Comparison of ENCODE assay signal across 14 cellular contexts in genomic region chr3:47515100-47515499, GRCh38. TPM values are rescaled to one million over a fixed set of nuclear protein-coding genes. Genes with fewer than 3 reads are reported as not detected.
DNase-seq lines count a peak whose midpoint lies in the region; ATAC-seq and TF ChIP-seq lines count a peak whose summit lies in the region.
"Had no signal": no experiment of that assay in that cellular context is flagged by ENCODE, and none has a peak within 500 bp of the region (broad histone marks: within the 10 kb centered on the region; RNA-seq: fewer than 3 reads in every experiment).

No MANE protein-coding gene starts in this region.

- H3K4me3 ChIP-seq in body of pancreas (no peak overlapping the region), osteoblast (ENCODE audit: insufficient read depth, low read length) (no peak overlapping the region), tibial nerve (no peak overlapping the region)

- peak overlapping the region in 3 of 4 donors; percentile 89 to 96 (median 89) for H3K27ac ChIP-seq in body of pancreas
- no peak overlapping the region for H3K27ac ChIP-seq in osteoblast (ENCODE audit: low read depth, low read length)
- H3K27ac ChIP-seq in tibial nerve = no peak overlapping the region

- peaks cover 19% of the 10 kb centered on the region for H3K4me1 Mint-ChIP-seq in activated T-cell treated with anti-CD3 and anti-CD28 coated beads, Interleukin-2, amount 50 U/mL, for 24 hours (ENCODE audit: low read depth)
- H3K4me1 Mint-ChIP-seq in T-cell = peaks cover 17 to 24% (median 22%) of the 10 kb centered on the region in 3 donors

- peaks cover 27% of the 10 kb centered on the region for H3K79me2 ChIP-seq in osteoblast (ENCODE audit: insufficient read depth, low read length)

- TF ChIP-seq CTCF in body of pancreas (IDR thresholded peaks at IDR 0.05) (no peak), osteoblast (IDR thresholded peaks at IDR 0.05; ENCODE audit: extremely low read depth, low read depth, low read length) (no peak), tibial nerve (IDR thresholded peaks at IDR 0.05) (no peak)

- CTCF ChIA-PET in T-cell (lab: Charles Lee) = no interaction called here

- TF ChIP-seq POLR2A in body of pancreas (IDR thresholded peaks at IDR 0.05) (no peak), tibial nerve (IDR thresholded peaks at IDR 0.05) (no peak)

- POLR2A ChIA-PET in T-cell (lab: Charles Lee) = no interaction called here

- H3K36me3 Mint-ChIP-seq in activated T-cell treated with anti-CD3 and anti-CD28 coated beads, Interleukin-2, amount 50 U/mL, for 24 hours (ENCODE audit: low read depth) = peaks cover 30% of the 10 kb centered on the region
- H3K36me3 Mint-ChIP-seq in T-cell = peaks cover 4% of the 10 kb centered on the region

- H3K9me3 Mint-ChIP-seq in activated T-cell treated with anti-CD3 and anti-CD28 coated beads, Interleukin-2, amount 50 U/mL, for 24 hours = no peaks in the 10 kb centered on the region
- no peaks in the 10 kb centered on the region for H3K9me3 Mint-ChIP-seq in T-cell

- H3K9me3 ChIP-seq in body of pancreas (no peaks in the 10 kb centered on the region), osteoblast (ENCODE audit: low read depth, low read length) (no peaks in the 10 kb centered on the region), tibial nerve (no peaks in the 10 kb centered on the region)

- H3K36me3 ChIP-seq in body of pancreas (replicated peaks in 1 of 2; ENCODE audit: insufficient read depth in 1 of 2, low read depth in 2 of 2) (no peaks in the 10 kb centered on the region), osteoblast (ENCODE audit: insufficient read depth, low read length) (peaks cover 8% of the 10 kb centered on the region), tibial nerve (peaks cover 0 to 7% (median 0%) of the 10 kb centered on the region in 3 donors)

- H3K4me1 ChIP-seq in body of pancreas = peaks cover 33% of the 10 kb centered on the region
- H3K4me1 ChIP-seq in osteoblast (ENCODE audit: insufficient read depth, low read length) = peaks cover 6% of the 10 kb centered on the region
- peaks cover 0 to 13% (median 0%) of the 10 kb centered on the region in 4 donors for H3K4me1 ChIP-seq in tibial nerve

- no peak for TF ChIP-seq EP300 in tibial nerve (IDR thresholded peaks at IDR 0.05)

- no peak overlapping the region for H3K27ac Mint-ChIP-seq in activated T-cell treated with anti-CD3 and anti-CD28 coated beads, Interleukin-2, amount 50 U/mL, for 24 hours
- peak overlapping the region; percentile 31 to 79 for H3K27ac Mint-ChIP-seq in T-cell

- H4K20me1 ChIP-seq in osteoblast (ENCODE audit: insufficient read depth, low read length) = no peaks in the 10 kb centered on the region

- intact Hi-C loops in body of pancreas (cut with DNase I) = no loop called here

- 7 to 17% methylated on average over 5 of the region's 5 CpGs for WGBS in body of pancreas, 2 donors
- WGBS in tibial nerve, 2 donors = 82 to 83% methylated on average over 5 of the region's 5 CpGs

- peak overlapping the region; percentile 39 for H3K4me3 Mint-ChIP-seq in activated T-cell treated with anti-CD3 and anti-CD28 coated beads, Interleukin-2, amount 50 U/mL, for 24 hours
- H3K4me3 Mint-ChIP-seq in T-cell = peak overlapping the region; percentile 48 to 69 (median 68)

- ATAC-seq in T-cell (replicated peaks in 1 of 4) = no peak
- ATAC-seq in body of pancreas = no peak
- ATAC-seq in GM21529 (IDR thresholded peaks at IDR 0.05; ENCODE audit: unreplicated experiment) = no peak

- no peaks in the 10 kb centered on the region for H3K27me3 Mint-ChIP-seq in activated T-cell treated with anti-CD3 and anti-CD28 coated beads, Interleukin-2, amount 50 U/mL, for 24 hours
- H3K27me3 Mint-ChIP-seq in T-cell = no peaks in the 10 kb centered on the region

- H3K4me2 ChIP-seq in osteoblast (ENCODE audit: insufficient read depth, low read length) = no peak overlapping the region

- H3K27me3 ChIP-seq in body of pancreas (no peaks in the 10 kb centered on the region), osteoblast (ENCODE audit: insufficient read depth, low read length) (no peaks in the 10 kb centered on the region), tibial nerve (no peaks in the 10 kb centered on the region)

- no peak for DNase-seq in activated T-cell treated with anti-CD3 and anti-CD28 coated beads, Interleukin-2, amount 50 U/mL, for 24 hours
- no peak for DNase-seq in activated T-cell treated with anti-CD3 and anti-CD28 coated beads, Interleukin-2, amount 50 U/mL, for 1 hour
- DNase-seq in T-cell (no peak), body of pancreas (peak in 2 of 4 donors; percentile 18 to 22), osteoblast (ENCODE audit: insufficient read length, low spot score, missing footprints) (no peak), tibial nerve (ENCODE audit: low spot score in 2 of 2) (no peak), hippocampal formation (lab: John Stamatoyannopoulos, UW) (no peak)
- DNase-seq: cortex of kidney, H7, Kasumi-1, NCI-H1105 treated with DMSO at 0.1 percent for 48 hours, NCI-H2171 treated with DMSO at 0.1 percent for 48 hours, NCI-H748 treated with DMSO at 0.1 percent for 48 hours had no signal

- H2AFZ ChIP-seq in osteoblast (ENCODE audit: low read length) = peak overlapping the region; percentile 32

RNA-seq across cellular contexts. Expression of gene ELP6, which starts 1.6 kb away (rescaled TPM):
- 10 to 100 TPM; 22.3 to 31.4 (median 27.2) TPM for total RNA-seq in T-cell
- 10 to 100 TPM; 13.7 to 22.7 TPM for total RNA-seq in body of pancreas
- total RNA-seq in osteoblast = 23.5 and 27.4 TPM in 2 replicates
- 10 to 100 TPM; 19.9 to 25.5 (median 22.7) TPM for total RNA-seq in tibial nerve

RNA-seq across cellular contexts. Expression of gene SCAP, which starts 39.4 kb away (rescaled TPM):
- 100 to 1,000 TPM in 2 of 5 donors, 10 to 100 TPM in 3; 86.6 to 108 (median 95.3) TPM for total RNA-seq in T-cell
- total RNA-seq in body of pancreas = 100 to 1,000 TPM in 1 of 2 donors, 10 to 100 TPM in 1; 56.6 to 122 TPM
- 70.1 and 81.4 TPM in 2 replicates for total RNA-seq in osteoblast
- total RNA-seq in tibial nerve = 100 to 1,000 TPM in 1 of 4 donors, 10 to 100 TPM in 3; 73.4 to 128 (median 88.4) TPM

Comparison
In these comparisons a context has a peak if more than half of its experiments do, and no peak if none do; other contexts are left out.
1. H3K27ac ChIP-seq: peak in body of pancreas (3 of 4); none in osteoblast (single experiment) and tibial nerve (0 of 4).